Comparison of ENCODE assay signal across 8 cellular contexts in genomic region chr6:136550330-136551071, GRCh38. TPM values are rescaled to one million over a fixed set of nuclear protein-coding genes. Genes with fewer than 3 reads are reported as not detected.
DNase-seq lines count a peak whose midpoint lies in the region; ATAC-seq and TF ChIP-seq lines count a peak whose summit lies in the region.

Gene MAP7 (minus strand): TSS chr6:136550422. CDS start chr6:136550408, 14 bp downstream.

- H3K4me1 ChIP-seq in iPS-15b (ENCODE audit: control insufficient read depth, insufficient read depth, low read length), result peaks cover 16% of the 10 kb centered on the region
- H3K4me1 ChIP-seq in skeletal muscle satellite cell (ENCODE audit: control insufficient read depth, insufficient read depth, low read length), result peaks cover 14% of the 10 kb centered on the region

- in situ Hi-C loops in astrocyte of the cerebellum (cut with HindIII; ENCODE audit: low sequenced_read_pairs), result no loop called here

- TF ChIP-seq CTCF in LNCaP clone FGC (IDR thresholded peaks at IDR 0.05; ENCODE audit: control insufficient read depth, extremely low read depth, insufficient read depth) (peak; percentile 97), astrocyte of the cerebellum (IDR thresholded peaks at IDR 0.05; ENCODE audit: low read depth, low read length, missing control alignments) (peak; percentile 71)

- H3K4me3 ChIP-seq in LNCaP clone FGC (ENCODE audit: low read depth, low read length), result peak within 1 kb of the TSS; percentile 82
- peak within 1 kb of the TSS; percentile 62 for H3K4me3 ChIP-seq in astrocyte of the cerebellum (ENCODE audit: low read depth, low read length)
- peak within 1 kb of the TSS; percentile 86 for H3K4me3 ChIP-seq in iPS-15b (ENCODE audit: low read depth, low read length)
- peak within 1 kb of the TSS; percentile 82 for H3K4me3 ChIP-seq in skeletal muscle satellite cell (ENCODE audit: low read length)

- ATAC-seq in GM21737 (IDR thresholded peaks at IDR 0.05; ENCODE audit: unreplicated experiment), result peak; percentile 69

- H3K4me2 ChIP-seq in skeletal muscle satellite cell (ENCODE audit: low read length), result peak within 1 kb of the TSS; percentile 96

- peaks cover 33% of the 10 kb centered on the region for H3K27me3 ChIP-seq in iPS-15b (ENCODE audit: control insufficient read depth, insufficient read depth, low read length)
- H3K27me3 ChIP-seq in skeletal muscle satellite cell (ENCODE audit: control insufficient read depth, insufficient read depth, low read length), result peaks cover 21% of the 10 kb centered on the region

- DNase-seq in Daoy (ENCODE audit: low read depth) (peak; percentile 55), LNCaP clone FGC (ENCODE audit: low read depth) (peak; percentile 66), T-helper 9 cell (peak; percentile 63), astrocyte of the cerebellum (ENCODE audit: low read depth) (no peak), pons (ENCODE audit: low spot score) (no peak)

- H3K9me3 ChIP-seq in iPS-15b (ENCODE audit: control insufficient read depth, insufficient read depth, low read length) (no peaks in the 10 kb centered on the region), skeletal muscle satellite cell (replicated peaks; ENCODE audit: low read length) (no peaks in the 10 kb centered on the region)

- no peaks in the 10 kb centered on the region for H3K36me3 ChIP-seq in iPS-15b (ENCODE audit: control insufficient read depth, insufficient read depth, low read length)
- peaks cover 5% of the 10 kb centered on the region for H3K36me3 ChIP-seq in skeletal muscle satellite cell (ENCODE audit: insufficient read depth, low read length)

- peak within 1 kb of the TSS; percentile 0 for H3K9ac ChIP-seq in iPS-15b (ENCODE audit: low read depth, low read length)
- H3K9ac ChIP-seq in skeletal muscle satellite cell (ENCODE audit: low read depth, low read length), result peak within 1 kb of the TSS; percentile 59

RNA-seq across cellular contexts. Expression of gene MAP7, which starts in this region (rescaled TPM):
- 0.95 and 1.1 TPM in 2 replicates for total RNA-seq in Daoy (2014; rRNA removed; shearing (Covaris generic))
- 0.22 and 0.25 TPM in 2 replicates for total RNA-seq in skeletal muscle satellite cell (2012; rRNA removed)

Comparison
In these comparisons a context has a peak if more than half of its experiments do, and no peak if none do; other contexts are left out.
1. DNase-seq: peak in Daoy (single experiment), LNCaP clone FGC (single experiment) and T-helper 9 cell (single experiment); none in astrocyte of the cerebellum (single experiment) and pons (single experiment).
2. Peak in every context shown above with its lines, with median percentiles within 50 percentile points of each other: H3K4me3 ChIP-seq.